ENCODE assay signal across 1 cellular context in the genomic region with DNA sequence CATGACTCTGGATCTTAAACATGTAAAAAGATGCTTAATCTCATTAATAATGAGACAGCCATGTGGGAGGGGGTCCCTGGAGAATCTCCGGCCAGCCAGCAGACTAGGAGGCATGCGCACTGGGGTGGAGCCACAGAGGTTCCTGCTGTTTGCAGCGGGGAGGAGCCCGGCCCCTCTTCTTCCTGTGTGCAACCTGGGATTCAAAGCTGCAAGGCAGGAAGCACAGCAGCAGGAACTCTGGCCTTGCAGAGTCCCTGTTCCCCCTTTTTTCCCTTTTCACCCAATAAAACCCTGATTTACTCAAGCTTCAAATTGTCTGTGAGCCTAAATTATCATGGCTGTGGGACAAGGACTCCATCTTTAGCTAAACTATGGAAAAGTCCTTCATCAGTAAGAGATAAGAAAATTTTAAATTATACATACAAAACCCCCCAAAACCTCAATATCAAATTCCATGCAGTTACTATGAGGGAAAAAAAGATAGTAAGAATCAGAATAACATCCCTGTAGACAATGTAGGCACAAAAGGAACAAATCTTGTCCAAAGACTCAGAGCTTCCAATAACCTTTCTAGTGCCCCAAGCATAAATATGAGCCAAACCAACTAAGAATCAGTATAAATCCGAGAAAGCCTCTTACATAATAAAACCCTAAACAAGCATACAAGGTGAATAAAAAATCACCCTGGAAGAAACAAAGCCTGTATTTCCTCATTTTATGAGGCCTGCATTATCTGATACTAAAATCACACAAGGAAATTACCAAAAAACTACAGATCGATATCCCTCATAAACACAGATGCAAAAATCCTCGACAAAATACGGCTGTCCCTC.
A peak's percentile ranks its signal among the peaks of the same experiment; 100 is the strongest.
TF ChIP-seq lines count a peak whose summit lies in the region.

No MANE protein-coding gene starts in this region.

TF ChIP-seq in HepG2, 621 proteins besides CTCF, POLR2A, EP300 and RAD21 (continued from another document and continues in another):
- TF ChIP-seq, protein P1, sequence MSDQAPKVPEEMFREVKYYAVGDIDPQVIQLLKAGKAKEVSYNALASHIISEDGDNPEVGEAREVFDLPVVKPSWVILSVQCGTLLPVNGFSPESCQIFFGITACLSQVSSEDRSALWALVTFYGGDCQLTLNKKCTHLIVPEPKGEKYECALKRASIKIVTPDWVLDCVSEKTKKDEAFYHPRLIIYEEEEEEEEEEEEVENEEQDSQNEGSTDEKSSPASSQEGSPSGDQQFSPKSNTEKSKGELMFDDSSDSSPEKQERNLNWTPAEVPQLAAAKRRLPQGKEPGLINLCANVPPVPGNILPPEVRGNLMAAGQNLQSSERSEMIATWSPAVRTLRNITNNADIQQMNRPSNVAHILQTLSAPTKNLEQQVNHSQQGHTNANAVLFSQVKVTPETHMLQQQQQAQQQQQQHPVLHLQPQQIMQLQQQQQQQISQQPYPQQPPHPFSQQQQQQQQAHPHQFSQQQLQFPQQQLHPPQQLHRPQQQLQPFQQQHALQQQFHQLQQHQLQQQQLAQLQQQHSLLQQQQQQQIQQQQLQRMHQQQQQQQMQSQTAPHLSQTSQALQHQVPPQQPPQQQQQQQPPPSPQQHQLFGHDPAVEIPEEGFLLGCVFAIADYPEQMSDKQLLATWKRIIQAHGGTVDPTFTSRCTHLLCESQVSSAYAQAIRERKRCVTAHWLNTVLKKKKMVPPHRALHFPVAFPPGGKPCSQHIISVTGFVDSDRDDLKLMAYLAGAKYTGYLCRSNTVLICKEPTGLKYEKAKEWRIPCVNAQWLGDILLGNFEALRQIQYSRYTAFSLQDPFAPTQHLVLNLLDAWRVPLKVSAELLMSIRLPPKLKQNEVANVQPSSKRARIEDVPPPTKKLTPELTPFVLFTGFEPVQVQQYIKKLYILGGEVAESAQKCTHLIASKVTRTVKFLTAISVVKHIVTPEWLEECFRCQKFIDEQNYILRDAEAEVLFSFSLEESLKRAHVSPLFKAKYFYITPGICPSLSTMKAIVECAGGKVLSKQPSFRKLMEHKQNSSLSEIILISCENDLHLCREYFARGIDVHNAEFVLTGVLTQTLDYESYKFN (CRISPR knock-in tag; conservative IDR thresholded peaks at IDR 0.05), result peak; percentile 62
- TF ChIP-seq SMAD9 (CRISPR knock-in tag; IDR thresholded peaks at IDR 0.05) (no peak), ZNF746 (CRISPR knock-in tag; IDR thresholded peaks at IDR 0.05) (no peak), FOXO1 (CRISPR knock-in tag; IDR thresholded peaks at IDR 0.05) (0 out of 2 replicates have a peak, but pooled peaks have one; percentile 20), KMT2B (CRISPR knock-in tag; IDR thresholded peaks at IDR 0.05) (peak; percentile 70; the same call in 1 of the 2 replicates), ZNF335 (CRISPR knock-in tag; IDR thresholded peaks at IDR 0.05) (0 out of 2 replicates have a peak, but pooled peaks have one; percentile 7), ZNF101 (CRISPR knock-in tag; IDR thresholded peaks at IDR 0.05; ENCODE audit: borderline replicate concordance, low read depth) (no peak), KAT7 (CRISPR knock-in tag; IDR thresholded peaks at IDR 0.05; ENCODE audit: borderline replicate concordance) (peak; percentile 74; the same call in 1 of the 2 replicates), EZH2 (conservative IDR thresholded peaks at IDR 0.05; ENCODE audit: low read depth, low read length) (no peak), ZNF510 (CRISPR knock-in tag; IDR thresholded peaks at IDR 0.05; ENCODE audit: low read depth) (no peak), REPIN1 (CRISPR knock-in tag; IDR thresholded peaks at IDR 0.05; ENCODE audit: borderline replicate concordance, low read depth) (no peak), CEBPG (CRISPR knock-in tag; IDR thresholded peaks at IDR 0.05) (peak; percentile 40; the same call in 1 of the 2 replicates), KDM3A (CRISPR knock-in tag; IDR thresholded peaks at IDR 0.05; ENCODE audit: low read depth) (0 out of 2 replicates have a peak, but pooled peaks have one; percentile 48), ZBTB7B (CRISPR knock-in tag; IDR thresholded peaks at IDR 0.05) (0 out of 2 replicates have a peak, but pooled peaks have one; percentile 24), ZNF350 (CRISPR knock-in tag; IDR thresholded peaks at IDR 0.05; ENCODE audit: borderline replicate concordance, low read depth) (no peak), TAF15 (IDR thresholded peaks at IDR 0.05; ENCODE audit: low read depth, low read length, poor library complexity, severe bottlenecking) (no peak), RFX1 (IDR thresholded peaks at IDR 0.05) (no peak), ZNF143 (CRISPR knock-in tag; IDR thresholded peaks at IDR 0.05) (peak; percentile 15; the same call in 1 of the 2 replicates)
- TF ChIP-seq, protein P2, sequence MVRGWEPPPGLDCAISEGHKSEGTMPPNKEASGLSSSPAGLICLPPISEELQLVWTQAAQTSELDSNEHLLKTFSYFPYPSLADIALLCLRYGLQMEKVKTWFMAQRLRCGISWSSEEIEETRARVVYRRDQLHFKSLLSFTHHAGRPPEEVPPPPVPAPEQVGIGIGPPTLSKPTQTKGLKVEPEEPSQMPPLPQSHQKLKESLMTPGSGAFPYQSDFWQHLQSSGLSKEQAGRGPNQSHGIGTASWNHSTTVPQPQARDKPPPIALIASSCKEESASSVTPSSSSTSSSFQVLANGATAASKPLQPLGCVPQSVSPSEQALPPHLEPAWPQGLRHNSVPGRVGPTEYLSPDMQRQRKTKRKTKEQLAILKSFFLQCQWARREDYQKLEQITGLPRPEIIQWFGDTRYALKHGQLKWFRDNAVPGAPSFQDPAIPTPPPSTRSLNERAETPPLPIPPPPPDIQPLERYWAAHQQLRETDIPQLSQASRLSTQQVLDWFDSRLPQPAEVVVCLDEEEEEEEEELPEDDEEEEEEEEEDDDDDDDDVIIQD (CRISPR knock-in tag; IDR thresholded peaks at IDR 0.05; ENCODE audit: low read depth), result peak; percentile 67; the same call in 1 of the 2 replicates
- TF ChIP-seq, protein P3, sequence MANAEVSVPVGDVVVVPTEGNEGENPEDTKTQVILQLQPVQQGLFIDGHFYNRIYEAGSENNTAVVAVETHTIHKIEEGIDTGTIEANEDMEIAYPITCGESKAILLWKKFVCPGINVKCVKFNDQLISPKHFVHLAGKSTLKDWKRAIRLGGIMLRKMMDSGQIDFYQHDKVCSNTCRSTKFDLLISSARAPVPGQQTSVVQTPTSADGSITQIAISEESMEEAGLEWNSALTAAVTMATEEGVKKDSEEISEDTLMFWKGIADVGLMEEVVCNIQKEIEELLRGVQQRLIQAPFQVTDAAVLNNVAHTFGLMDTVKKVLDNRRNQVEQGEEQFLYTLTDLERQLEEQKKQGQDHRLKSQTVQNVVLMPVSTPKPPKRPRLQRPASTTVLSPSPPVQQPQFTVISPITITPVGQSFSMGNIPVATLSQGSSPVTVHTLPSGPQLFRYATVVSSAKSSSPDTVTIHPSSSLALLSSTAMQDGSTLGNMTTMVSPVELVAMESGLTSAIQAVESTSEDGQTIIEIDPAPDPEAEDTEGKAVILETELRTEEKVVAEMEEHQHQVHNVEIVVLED (CRISPR knock-in tag; IDR thresholded peaks at IDR 0.05; ENCODE audit: borderline replicate concordance), result no peak
- TF ChIP-seq, protein P4, sequence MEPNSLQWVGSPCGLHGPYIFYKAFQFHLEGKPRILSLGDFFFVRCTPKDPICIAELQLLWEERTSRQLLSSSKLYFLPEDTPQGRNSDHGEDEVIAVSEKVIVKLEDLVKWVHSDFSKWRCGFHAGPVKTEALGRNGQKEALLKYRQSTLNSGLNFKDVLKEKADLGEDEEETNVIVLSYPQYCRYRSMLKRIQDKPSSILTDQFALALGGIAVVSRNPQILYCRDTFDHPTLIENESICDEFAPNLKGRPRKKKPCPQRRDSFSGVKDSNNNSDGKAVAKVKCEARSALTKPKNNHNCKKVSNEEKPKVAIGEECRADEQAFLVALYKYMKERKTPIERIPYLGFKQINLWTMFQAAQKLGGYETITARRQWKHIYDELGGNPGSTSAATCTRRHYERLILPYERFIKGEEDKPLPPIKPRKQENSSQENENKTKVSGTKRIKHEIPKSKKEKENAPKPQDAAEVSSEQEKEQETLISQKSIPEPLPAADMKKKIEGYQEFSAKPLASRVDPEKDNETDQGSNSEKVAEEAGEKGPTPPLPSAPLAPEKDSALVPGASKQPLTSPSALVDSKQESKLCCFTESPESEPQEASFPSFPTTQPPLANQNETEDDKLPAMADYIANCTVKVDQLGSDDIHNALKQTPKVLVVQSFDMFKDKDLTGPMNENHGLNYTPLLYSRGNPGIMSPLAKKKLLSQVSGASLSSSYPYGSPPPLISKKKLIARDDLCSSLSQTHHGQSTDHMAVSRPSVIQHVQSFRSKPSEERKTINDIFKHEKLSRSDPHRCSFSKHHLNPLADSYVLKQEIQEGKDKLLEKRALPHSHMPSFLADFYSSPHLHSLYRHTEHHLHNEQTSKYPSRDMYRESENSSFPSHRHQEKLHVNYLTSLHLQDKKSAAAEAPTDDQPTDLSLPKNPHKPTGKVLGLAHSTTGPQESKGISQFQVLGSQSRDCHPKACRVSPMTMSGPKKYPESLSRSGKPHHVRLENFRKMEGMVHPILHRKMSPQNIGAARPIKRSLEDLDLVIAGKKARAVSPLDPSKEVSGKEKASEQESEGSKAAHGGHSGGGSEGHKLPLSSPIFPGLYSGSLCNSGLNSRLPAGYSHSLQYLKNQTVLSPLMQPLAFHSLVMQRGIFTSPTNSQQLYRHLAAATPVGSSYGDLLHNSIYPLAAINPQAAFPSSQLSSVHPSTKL (CRISPR knock-in tag; IDR thresholded peaks at IDR 0.05), result peak; percentile 30; the same call in 1 of the 2 replicates
- TF ChIP-seq, protein P5, sequence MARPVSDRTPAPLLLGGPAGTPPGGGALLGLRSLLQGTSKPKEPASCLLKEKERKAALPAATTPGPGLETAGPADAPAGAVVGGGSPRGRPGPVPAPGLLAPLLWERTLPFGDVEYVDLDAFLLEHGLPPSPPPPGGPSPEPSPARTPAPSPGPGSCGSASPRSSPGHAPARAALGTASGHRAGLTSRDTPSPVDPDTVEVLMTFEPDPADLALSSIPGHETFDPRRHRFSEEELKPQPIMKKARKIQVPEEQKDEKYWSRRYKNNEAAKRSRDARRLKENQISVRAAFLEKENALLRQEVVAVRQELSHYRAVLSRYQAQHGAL (CRISPR knock-in tag; IDR thresholded peaks at IDR 0.05; ENCODE audit: not compliant biosample characterization), result no peak
- TF ChIP-seq, protein P6, sequence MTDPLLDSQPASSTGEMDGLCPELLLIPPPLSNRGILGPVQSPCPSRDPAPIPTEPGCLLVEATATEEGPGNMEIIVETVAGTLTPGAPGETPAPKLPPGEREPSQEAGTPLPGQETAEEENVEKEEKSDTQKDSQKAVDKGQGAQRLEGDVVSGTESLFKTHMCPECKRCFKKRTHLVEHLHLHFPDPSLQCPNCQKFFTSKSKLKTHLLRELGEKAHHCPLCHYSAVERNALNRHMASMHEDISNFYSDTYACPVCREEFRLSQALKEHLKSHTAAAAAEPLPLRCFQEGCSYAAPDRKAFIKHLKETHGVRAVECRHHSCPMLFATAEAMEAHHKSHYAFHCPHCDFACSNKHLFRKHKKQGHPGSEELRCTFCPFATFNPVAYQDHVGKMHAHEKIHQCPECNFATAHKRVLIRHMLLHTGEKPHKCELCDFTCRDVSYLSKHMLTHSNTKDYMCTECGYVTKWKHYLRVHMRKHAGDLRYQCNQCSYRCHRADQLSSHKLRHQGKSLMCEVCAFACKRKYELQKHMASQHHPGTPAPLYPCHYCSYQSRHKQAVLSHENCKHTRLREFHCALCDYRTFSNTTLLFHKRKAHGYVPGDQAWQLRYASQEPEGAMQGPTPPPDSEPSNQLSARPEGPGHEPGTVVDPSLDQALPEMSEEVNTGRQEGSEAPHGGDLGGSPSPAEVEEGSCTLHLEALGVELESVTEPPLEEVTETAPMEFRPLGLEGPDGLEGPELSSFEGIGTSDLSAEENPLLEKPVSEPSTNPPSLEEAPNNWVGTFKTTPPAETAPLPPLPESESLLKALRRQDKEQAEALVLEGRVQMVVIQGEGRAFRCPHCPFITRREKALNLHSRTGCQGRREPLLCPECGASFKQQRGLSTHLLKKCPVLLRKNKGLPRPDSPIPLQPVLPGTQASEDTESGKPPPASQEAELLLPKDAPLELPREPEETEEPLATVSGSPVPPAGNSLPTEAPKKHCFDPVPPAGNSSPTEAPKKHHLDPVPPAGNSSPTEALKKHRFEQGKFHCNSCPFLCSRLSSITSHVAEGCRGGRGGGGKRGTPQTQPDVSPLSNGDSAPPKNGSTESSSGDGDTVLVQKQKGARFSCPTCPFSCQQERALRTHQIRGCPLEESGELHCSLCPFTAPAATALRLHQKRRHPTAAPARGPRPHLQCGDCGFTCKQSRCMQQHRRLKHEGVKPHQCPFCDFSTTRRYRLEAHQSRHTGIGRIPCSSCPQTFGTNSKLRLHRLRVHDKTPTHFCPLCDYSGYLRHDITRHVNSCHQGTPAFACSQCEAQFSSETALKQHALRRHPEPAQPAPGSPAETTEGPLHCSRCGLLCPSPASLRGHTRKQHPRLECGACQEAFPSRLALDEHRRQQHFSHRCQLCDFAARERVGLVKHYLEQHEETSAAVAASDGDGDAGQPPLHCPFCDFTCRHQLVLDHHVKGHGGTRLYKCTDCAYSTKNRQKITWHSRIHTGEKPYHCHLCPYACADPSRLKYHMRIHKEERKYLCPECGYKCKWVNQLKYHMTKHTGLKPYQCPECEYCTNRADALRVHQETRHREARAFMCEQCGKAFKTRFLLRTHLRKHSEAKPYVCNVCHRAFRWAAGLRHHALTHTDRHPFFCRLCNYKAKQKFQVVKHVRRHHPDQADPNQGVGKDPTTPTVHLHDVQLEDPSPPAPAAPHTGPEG (CRISPR knock-in tag; IDR thresholded peaks at IDR 0.05), result no peak
- TF ChIP-seq, protein P7, sequence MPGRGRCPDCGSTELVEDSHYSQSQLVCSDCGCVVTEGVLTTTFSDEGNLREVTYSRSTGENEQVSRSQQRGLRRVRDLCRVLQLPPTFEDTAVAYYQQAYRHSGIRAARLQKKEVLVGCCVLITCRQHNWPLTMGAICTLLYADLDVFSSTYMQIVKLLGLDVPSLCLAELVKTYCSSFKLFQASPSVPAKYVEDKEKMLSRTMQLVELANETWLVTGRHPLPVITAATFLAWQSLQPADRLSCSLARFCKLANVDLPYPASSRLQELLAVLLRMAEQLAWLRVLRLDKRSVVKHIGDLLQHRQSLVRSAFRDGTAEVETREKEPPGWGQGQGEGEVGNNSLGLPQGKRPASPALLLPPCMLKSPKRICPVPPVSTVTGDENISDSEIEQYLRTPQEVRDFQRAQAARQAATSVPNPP (CRISPR knock-in tag; IDR thresholded peaks at IDR 0.05), result no peak
- TF ChIP-seq, protein P8, sequence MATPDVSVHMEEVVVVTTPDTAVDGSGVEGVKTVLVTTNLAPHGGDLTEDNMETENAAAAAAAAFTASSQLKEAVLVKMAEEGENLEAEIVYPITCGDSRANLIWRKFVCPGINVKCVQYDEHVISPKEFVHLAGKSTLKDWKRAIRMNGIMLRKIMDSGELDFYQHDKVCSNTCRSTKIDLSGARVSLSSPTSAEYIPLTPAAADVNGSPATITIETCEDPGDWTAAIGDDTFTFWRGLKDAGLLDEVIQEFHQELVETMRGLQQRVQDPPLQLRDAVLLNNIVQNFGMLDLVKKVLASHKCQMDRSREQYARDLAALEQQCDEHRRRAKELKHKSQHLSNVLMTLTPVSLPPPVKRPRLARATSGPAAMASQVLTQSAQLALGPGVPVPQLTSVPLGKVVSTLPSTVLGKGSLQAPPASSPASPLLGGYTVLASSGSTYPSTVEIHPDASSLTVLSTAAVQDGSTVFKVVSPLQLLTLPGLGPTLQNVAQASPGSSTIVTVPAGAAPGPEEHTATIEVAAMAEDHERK (CRISPR knock-in tag; IDR thresholded peaks at IDR 0.05; ENCODE audit: low read depth), result no peak
- TF ChIP-seq, protein P9, sequence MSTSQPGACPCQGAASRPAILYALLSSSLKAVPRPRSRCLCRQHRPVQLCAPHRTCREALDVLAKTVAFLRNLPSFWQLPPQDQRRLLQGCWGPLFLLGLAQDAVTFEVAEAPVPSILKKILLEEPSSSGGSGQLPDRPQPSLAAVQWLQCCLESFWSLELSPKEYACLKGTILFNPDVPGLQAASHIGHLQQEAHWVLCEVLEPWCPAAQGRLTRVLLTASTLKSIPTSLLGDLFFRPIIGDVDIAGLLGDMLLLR (CRISPR knock-in tag; IDR thresholded peaks at IDR 0.05), result no peak
